20 cellular contexts compared by ENCODE assay signal in the genomic region with DNA sequence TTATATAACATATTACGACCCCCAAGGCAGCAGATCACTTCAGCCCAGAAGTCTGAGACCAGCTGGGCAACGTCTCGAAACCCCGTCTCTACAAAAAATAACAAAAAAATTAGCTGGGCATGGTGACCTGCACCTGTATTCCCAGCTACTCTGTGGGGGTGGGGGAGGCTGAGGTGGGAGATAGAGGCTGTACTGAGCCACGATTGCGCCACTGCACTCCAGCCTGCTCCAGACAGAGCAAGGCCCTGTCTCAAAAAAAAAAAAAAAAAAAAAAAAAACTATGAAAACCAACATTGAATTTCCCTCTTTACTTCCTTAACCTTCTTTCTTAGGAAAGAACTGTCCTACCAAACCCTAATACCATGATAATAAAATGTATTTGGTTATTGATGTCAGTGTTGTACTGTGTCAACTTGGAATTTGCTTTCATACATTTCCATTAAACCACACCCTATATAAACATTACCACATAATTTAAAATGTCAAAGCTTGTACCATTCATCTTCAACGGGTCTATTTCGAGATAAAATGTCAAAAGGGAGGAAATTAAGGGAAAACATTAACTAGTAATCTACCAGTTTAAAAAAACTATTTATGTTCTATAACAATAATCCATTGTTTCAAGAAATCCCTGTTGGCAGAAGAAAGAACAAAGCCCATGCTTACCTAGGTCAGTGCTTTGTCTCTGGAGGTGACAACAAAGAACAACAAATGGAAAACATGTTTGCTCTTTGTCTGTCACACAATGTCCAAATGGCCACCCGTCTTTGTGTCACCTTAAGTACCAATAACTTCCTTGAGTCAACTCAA. TPM values are rescaled to one million over a fixed set of nuclear protein-coding genes. Genes with fewer than 3 reads are reported as not detected.
DNase-seq lines count a peak whose midpoint lies in the region; ATAC-seq and TF ChIP-seq lines count a peak whose summit lies in the region.
"Had no signal": no experiment of that assay in that cellular context is flagged by ENCODE, and none has a peak within 500 bp of the region (broad histone marks: within the 10 kb centered on the region; RNA-seq: fewer than 3 reads in every experiment).

No MANE protein-coding gene starts in this region.

- ATAC-seq in left lung = peak; percentile 66
- ATAC-seq in GM21367 (IDR thresholded peaks at IDR 0.05; ENCODE audit: unreplicated experiment) = no peak
- ATAC-seq in HG02970 (IDR thresholded peaks at IDR 0.05; ENCODE audit: low FRiP score, unreplicated experiment) = no peak
- ATAC-seq: lower lobe of right lung, sciatic nerve, WTC11 had no signal

- no peaks in the 10 kb centered on the region for H3K27me3 ChIP-seq in left lung
- no peaks in the 10 kb centered on the region for H3K27me3 ChIP-seq in stomach

- H3K9me3 ChIP-seq in left lung (no peaks in the 10 kb centered on the region), stomach (no peaks in the 10 kb centered on the region)
- H3K9me3 ChIP-seq: lower lobe of right lung, SK-N-SH had no signal

- H3K27ac ChIP-seq in left lung (no peak overlapping the region), stomach (peak overlapping the region; percentile 41 to 75 (median 74))
- H3K27ac ChIP-seq: lower lobe of right lung had no signal

- TF ChIP-seq POLR2A in stomach (IDR thresholded peaks at IDR 0.05) = no peak

- H3K36me3 ChIP-seq in left lung = no peaks in the 10 kb centered on the region
- H3K36me3 ChIP-seq in stomach = no peaks in the 10 kb centered on the region
- H3K36me3 ChIP-seq: lower lobe of right lung had no signal

- H3K4me3 ChIP-seq in left lung (no peak overlapping the region), stomach (no peak overlapping the region)
- H3K4me3 ChIP-seq: lower lobe of right lung had no signal

- intact Hi-C loops in left lung (cut with DNase I) (no loop called here), stomach (cut with DNase I; ENCODE audit: low total_unique reads) (no loop called here)

- DNase-seq in NCI-H2081 (lab: John Stamatoyannopoulos, UW) (peak; percentile 28 to 45), NCI-H2081 treated with DMSO at 0.1 percent for 48 hours (lab: John Stamatoyannopoulos, UW) (no peak), amniotic epithelial cell (ENCODE audit: low read depth) (peak; percentile 27), left lung (no peak), stomach (peak; percentile 48), ecto neural progenitor cell (ENCODE audit: low spot score) (no peak)
- DNase-seq: activated CD4-positive, alpha-beta T cell treated with anti-CD3 and anti-CD28 coated beads, Interleukin-2, amount 50 U/mL, for 48 hours; amygdala; caudate nucleus; effector memory CD4-positive, alpha-beta T cell; head of caudate nucleus; KG1; lower lobe of right lung; NCI-H446 treated with DMSO at 0.1 percent for 48 hours; RPMI8226; SK-N-SH had no signal

- TF ChIP-seq CTCF in left lung (IDR thresholded peaks at IDR 0.05) = no peak
- TF ChIP-seq CTCF in stomach (IDR thresholded peaks at IDR 0.05) = no peak

- TF ChIP-seq EP300 in stomach (IDR thresholded peaks at IDR 0.05) = no peak

- WGBS in stomach, 5 donors = 36 to 58% (median 43%) methylated on average over 9 of the region's 9 CpGs

- H3K4me1 ChIP-seq in left lung = no peaks in the 10 kb centered on the region
- H3K4me1 ChIP-seq in stomach = peaks cover 3 to 34% (median 15%) of the 10 kb centered on the region in 4 donors

RNA-seq across cellular contexts. Expression of a gene that starts 17.4 kb away (rescaled TPM):
- total RNA-seq in left lung = 1 to 10 TPM; 7.8 to 8.9 TPM
- 100 to 1,000 TPM in 1 of 5 donors, 10 to 100 TPM in 2, 1 to 10 TPM in 1, under 1 TPM in 1; 0.45 to 111 (median 12.2) TPM for total RNA-seq in stomach
- polyA plus RNA-seq in stomach = 1 to 10 TPM; 2.6 to 6.8 (median 3.1) TPM

RNA-seq across cellular contexts. Expression of a gene that starts 18.6 kb away (rescaled TPM):
- total RNA-seq in left lung (10 to 100 TPM; 19.5 to 19.8 TPM), stomach (10 to 100 TPM in 4 of 5 donors, 1 to 10 TPM in 1; 1.7 to 68.3 (median 55.8) TPM)
- polyA plus RNA-seq in stomach = 10 to 100 TPM in 2 of 3 donors, 1 to 10 TPM in 1; 7.1 to 14.4 (median 12.5) TPM

Comparison
In these comparisons a context has a peak if more than half of its experiments do, and no peak if none do; other contexts are left out.
1. DNase-seq: peak in NCI-H2081 (2 of 2), amniotic epithelial cell (single experiment) and stomach (single experiment); none in NCI-H2081 treated with DMSO at 0.1 percent for 48 hours (single experiment), left lung (0 of 2) and ecto neural progenitor cell (single experiment).
2. H3K27ac ChIP-seq: peak in stomach (5 of 5); none in left lung (0 of 2).